10 cellular contexts compared by ENCODE assay signal in genomic region chr20:63819224-63819917, GRCh38. TPM values are rescaled to one million over a fixed set of nuclear protein-coding genes. Genes with fewer than 3 reads are reported as not detected.
DNase-seq lines count a peak whose midpoint lies in the region; ATAC-seq, FAIRE-seq and TF ChIP-seq lines count a peak whose summit lies in the region.
"Had no signal": no experiment of that assay in that cellular context is flagged by ENCODE, and none has a peak within 500 bp of the region (broad histone marks: within the 10 kb centered on the region; RNA-seq: fewer than 3 reads in every experiment).

No MANE protein-coding gene starts in this region.

- no peak for FAIRE-seq in urothelium cell line (lab: Jason Lieb, UNC)

- no peaks in the 10 kb centered on the region for H3K36me3 ChIP-seq in SK-N-MC (ENCODE audit: insufficient read depth, low read length)
- H3K36me3 ChIP-seq in skeletal muscle satellite cell (ENCODE audit: insufficient read depth, low read length): no peaks in the 10 kb centered on the region

- DNase-seq in SK-N-MC (ENCODE audit: low read depth, low spot score) (no peak), foreskin keratinocyte (no peak), cerebellar nuclear complex (lab: John Stamatoyannopoulos, UW) (no peak), midbrain (lab: John Stamatoyannopoulos, UW) (no peak), urothelium cell line (ENCODE audit: low spot score) (no peak)

- peak overlapping the region; percentile 69 for H3K4me2 ChIP-seq in skeletal muscle satellite cell (ENCODE audit: low read length)

- H3K27me3 ChIP-seq in foreskin keratinocyte (peaks cover 5% of the 10 kb centered on the region), skeletal muscle satellite cell (ENCODE audit: control insufficient read depth, insufficient read depth, low read length) (no peaks in the 10 kb centered on the region)

- no peaks in the 10 kb centered on the region for H3K9me3 ChIP-seq in SK-N-MC (ENCODE audit: low read depth, low read length)
- no peaks in the 10 kb centered on the region for H3K9me3 ChIP-seq in skeletal muscle satellite cell (replicated peaks; ENCODE audit: low read length)

- no peak for ATAC-seq in foreskin keratinocyte

- 0 out of 2 replicates have a peak, but pooled peaks have one; percentile 11 for TF ChIP-seq CTCF in GM12874 (IDR thresholded peaks at IDR 0.05; ENCODE audit: insufficient read depth, low read depth, low read length)
- peak; percentile 50 for TF ChIP-seq CTCF in foreskin keratinocyte (conservative IDR thresholded peaks at IDR 0.05)

- H3K4me3 ChIP-seq in SK-N-MC (peak overlapping the region; percentile 35; the same call in 1 of the 2 replicates), skeletal muscle satellite cell (ENCODE audit: low read length) (peak overlapping the region; percentile 41)

- H3K9ac ChIP-seq in SK-N-MC (ENCODE audit: insufficient read length) (no peak overlapping the region), skeletal muscle satellite cell (ENCODE audit: low read depth, low read length) (no peak overlapping the region)
- H3K9ac ChIP-seq: parathyroid adenoma had no signal

- H3K27ac ChIP-seq in SK-N-MC (no peak overlapping the region), foreskin keratinocyte (no peak overlapping the region)
- H3K27ac ChIP-seq: parathyroid adenoma had no signal

- H3K4me1 ChIP-seq in foreskin keratinocyte: no peaks in the 10 kb centered on the region
- no peaks in the 10 kb centered on the region for H3K4me1 ChIP-seq in skeletal muscle satellite cell (ENCODE audit: control insufficient read depth, insufficient read depth, low read length)
- H3K4me1 ChIP-seq: parathyroid adenoma had no signal

RNA-seq across cellular contexts. Expression of gene ZBTB46, which starts 11.7 kb away (rescaled TPM):
- total RNA-seq in foreskin keratinocyte: 0.20 and 0.21 TPM in 2 replicates
- polyA plus RNA-seq in foreskin keratinocyte: 0.06 and 0.09 TPM in 2 replicates
- total RNA-seq in skeletal muscle satellite cell (2012; rRNA removed): 1.0 and 1.3 TPM in 2 replicates

RNA-seq across cellular contexts. Expression of gene ABHD16B, which starts 41.9 kb away (rescaled TPM):
- not detected in 2 replicates for total RNA-seq in foreskin keratinocyte
- polyA plus RNA-seq in foreskin keratinocyte: not detected in 2 replicates
- not detected in 2 replicates for total RNA-seq in skeletal muscle satellite cell (2012; rRNA removed)
- total RNA-seq: T-helper 1 cell treated with Interleukin-12 subunit alpha and Interleukin-12 subunit beta and Interleukin-4 antibody, amounts not matched to agents 30 ng/mL and 1 ng/mL, for 36 hours; urinary bladder had no signal

RNA-seq across cellular contexts. Expression of gene TPD52L2, which starts 45.7 kb away (rescaled TPM):
- 137 and 144 TPM in 2 replicates for total RNA-seq in foreskin keratinocyte
- 128 and 133 TPM in 2 replicates for polyA plus RNA-seq in foreskin keratinocyte
- 126 and 129 TPM in 2 replicates for total RNA-seq in skeletal muscle satellite cell (2012; rRNA removed)
